In the genomic region with DNA sequence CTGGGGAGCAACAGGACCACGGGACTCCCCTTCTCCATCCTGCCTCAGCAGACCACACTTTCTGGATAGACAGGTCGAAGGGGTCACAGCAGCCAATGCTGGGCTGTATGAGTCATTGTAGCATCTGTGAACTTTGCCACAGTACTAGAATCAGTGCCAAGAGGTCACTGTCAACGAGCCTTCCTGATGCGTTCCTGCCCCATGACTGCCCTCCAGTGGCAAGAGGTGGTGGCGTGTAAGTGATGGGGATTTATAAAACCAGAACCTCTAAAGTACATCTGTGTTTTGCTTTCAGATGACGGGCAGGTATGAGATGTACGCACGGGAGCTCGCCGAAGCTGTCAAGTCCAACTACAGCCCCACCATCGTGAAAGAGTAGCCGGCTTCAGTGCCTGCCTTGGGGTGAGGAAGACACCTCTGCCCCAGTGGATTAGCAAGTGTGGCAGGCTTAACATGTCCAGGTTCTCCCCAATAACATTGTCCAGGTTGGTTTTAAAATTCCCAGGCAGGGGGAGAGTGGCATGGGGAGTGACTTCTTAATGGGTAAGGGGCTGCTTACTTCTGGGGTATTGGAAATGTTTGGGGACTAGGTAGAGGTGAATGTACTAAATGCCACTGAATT, we compare ENCODE assay signal across 8 cellular contexts. TPM values are rescaled to one million over a fixed set of nuclear protein-coding genes. Genes with fewer than 3 reads are reported as not detected.
A peak's percentile ranks its signal among the peaks of the same experiment; 100 is the strongest.
DNase-seq lines count a peak whose midpoint lies in the region; ATAC-seq, FAIRE-seq and TF ChIP-seq lines count a peak whose summit lies in the region.

No MANE protein-coding gene starts in this region.

- no peak overlapping the region for H3K4me3 ChIP-seq in pancreas

- peak; percentile 90 for TF ChIP-seq RAD21 in Ishikawa (IDR thresholded peaks at IDR 0.05; ENCODE audit: low read depth)

- H3K9me3 Mint-ChIP-seq in CD4-positive, alpha-beta T cell = no peaks in the 10 kb centered on the region
- H3K9me3 Mint-ChIP-seq in activated T-helper 17 cell treated with anti-CD3 and anti-CD28 coated beads, Interleukin-2, amount 50 U/mL, for 72 hours = no peaks in the 10 kb centered on the region
- no peaks in the 10 kb centered on the region for H3K9me3 Mint-ChIP-seq in type B pancreatic cell

- 6 to 8% methylated on average over 12 of the region's 12 CpGs for WGBS in pancreas, 2 donors

- TF ChIP-seq CTCF in CD4-positive, alpha-beta T cell (IDR thresholded peaks at IDR 0.05) = peak; percentile 70
- TF ChIP-seq CTCF in RWPE1 (conservative IDR thresholded peaks at IDR 0.05; ENCODE audit: low read depth) = peak; percentile 86
- peak; percentile 47 to 77 (median 74) for TF ChIP-seq CTCF in pancreas (IDR thresholded peaks at IDR 0.05)
- peak; percentile 90 for TF ChIP-seq CTCF in type B pancreatic cell (conservative IDR thresholded peaks at IDR 0.05)

- peak; percentile 60 to 76 (median 69) for DNase-seq in CD4-positive, alpha-beta T cell
- peak; percentile 60 for DNase-seq in RWPE1 (ENCODE audit: low spot score)
- DNase-seq in foreskin melanocyte = peak; percentile 42
- DNase-seq in pancreas = peak in 5 of 6 donors; percentile 70 to 82 (median 81)
- no peak for DNase-seq in type B pancreatic cell (ENCODE audit: extremely low spot score, unreplicated experiment)

- ATAC-seq in CD4-positive, alpha-beta T cell (ENCODE audit: poor library complexity) = peak; percentile 98
- ATAC-seq in GM19452 (IDR thresholded peaks at IDR 0.05; ENCODE audit: unreplicated experiment) = peak; percentile 89
- peak; percentile 93 for ATAC-seq in activated T-helper 17 cell treated with anti-CD3 and anti-CD28 coated beads, Interleukin-2, amount 50 U/mL, for 72 hours (replicated peaks)
- ATAC-seq in pancreas = peak; percentile 70 to 86 (median 82)

- H3K4me1 Mint-ChIP-seq in CD4-positive, alpha-beta T cell (ENCODE audit: low read depth) = peaks cover 6% of the 10 kb centered on the region
- H3K4me1 Mint-ChIP-seq in activated T-helper 17 cell treated with anti-CD3 and anti-CD28 coated beads, Interleukin-2, amount 50 U/mL, for 72 hours = peaks cover 4% of the 10 kb centered on the region
- peaks cover 10% of the 10 kb centered on the region for H3K4me1 Mint-ChIP-seq in type B pancreatic cell (ENCODE audit: unreplicated experiment)

- peaks cover 0 to 10% (median 5%) of the 10 kb centered on the region in 3 donors for H3K4me1 ChIP-seq in pancreas

- no peak for TF ChIP-seq EP300 in Ishikawa (IDR thresholded peaks at IDR 0.05; ENCODE audit: borderline replicate concordance)

- no peaks in the 10 kb centered on the region for H3K36me3 ChIP-seq in pancreas

- CTCF ChIA-PET in CD4-positive, alpha-beta T cell (lab: Charles Lee) = interaction anchor here (1.2 kb wide), 1 partner anchor 99 kb away, joined by 3 read pairs; no protein-coding TSS in a partner anchor
- CTCF ChIA-PET in RWPE1 (lab: Yijun Ruan, JAX) = interaction anchor here (0.6 to 0.7 kb wide), 2 partner anchors 147 to 494 kb away, joined by 3 read pairs; no protein-coding TSS in a partner anchor

- no peak for FAIRE-seq in pancreas (lab: Jason Lieb, UNC)

- H3K4me3 Mint-ChIP-seq in CD4-positive, alpha-beta T cell = no peak overlapping the region
- H3K4me3 Mint-ChIP-seq in activated T-helper 17 cell treated with anti-CD3 and anti-CD28 coated beads, Interleukin-2, amount 50 U/mL, for 72 hours = no peak overlapping the region
- no peak overlapping the region for H3K4me3 Mint-ChIP-seq in type B pancreatic cell

- H3K36me3 Mint-ChIP-seq in CD4-positive, alpha-beta T cell (ENCODE audit: low read depth) = no peaks in the 10 kb centered on the region
- no peaks in the 10 kb centered on the region for H3K36me3 Mint-ChIP-seq in activated T-helper 17 cell treated with anti-CD3 and anti-CD28 coated beads, Interleukin-2, amount 50 U/mL, for 72 hours (ENCODE audit: low read depth)
- H3K36me3 Mint-ChIP-seq in type B pancreatic cell = no peaks in the 10 kb centered on the region

- no peaks in the 10 kb centered on the region for H3K27me3 Mint-ChIP-seq in CD4-positive, alpha-beta T cell
- H3K27me3 Mint-ChIP-seq in activated T-helper 17 cell treated with anti-CD3 and anti-CD28 coated beads, Interleukin-2, amount 50 U/mL, for 72 hours = no peaks in the 10 kb centered on the region
- peaks cover 5% of the 10 kb centered on the region for H3K27me3 Mint-ChIP-seq in type B pancreatic cell

- no peak overlapping the region for H3K27ac ChIP-seq in CD4-positive, alpha-beta T cell (ENCODE audit: low read depth, low read length)
- H3K27ac ChIP-seq in RWPE1 = no peak overlapping the region
- H3K27ac ChIP-seq in pancreas = no peak overlapping the region

- intact Hi-C loops in CD4-positive, alpha-beta T cell (cut with DNase I, micrococcal nuclease) = loop anchor here (1.0 to 10.0 kb wide), 4 partner anchors 104 to 331 kb away; no protein-coding TSS in a partner anchor
- intact Hi-C loops in pancreas (cut with DNase I) = loop anchor here in 1 of 3 donors (5.0 kb wide), 1 partner anchor 103 kb away; no protein-coding TSS in a partner anchor

- no peak overlapping the region for H3K27ac Mint-ChIP-seq in CD4-positive, alpha-beta T cell
- H3K27ac Mint-ChIP-seq in activated T-helper 17 cell treated with anti-CD3 and anti-CD28 coated beads, Interleukin-2, amount 50 U/mL, for 72 hours = peak overlapping the region; percentile 24
- H3K27ac Mint-ChIP-seq in type B pancreatic cell = no peak overlapping the region

- H3K9me3 ChIP-seq in CD4-positive, alpha-beta T cell (ENCODE audit: control insufficient read depth, low read length) = no peaks in the 10 kb centered on the region
- H3K9me3 ChIP-seq in pancreas = no peaks in the 10 kb centered on the region

- no peaks in the 10 kb centered on the region for H3K27me3 ChIP-seq in CD4-positive, alpha-beta T cell (ENCODE audit: control insufficient read depth, insufficient read depth, low read length)
- H3K27me3 ChIP-seq in pancreas = no peaks in the 10 kb centered on the region

- POLR2A ChIA-PET in CD4-positive, alpha-beta T cell (lab: Charles Lee) = no interaction called here
- POLR2A ChIA-PET in RWPE1 (lab: Yijun Ruan, JAX; ENCODE audit: low non-redundant PET) = no interaction called here

TF ChIP-seq in Ishikawa, 13 proteins besides CTCF, POLR2A, EP300 and RAD21:
- TF ChIP-seq NFIC (IDR thresholded peaks at IDR 0.05) = peak; percentile 22; the same call in 1 of the 2 replicates
- TF ChIP-seq TEAD4 (IDR thresholded peaks at IDR 0.05) = no peak

RNA-seq across cellular contexts. Expression of a gene that starts 29.4 kb away (rescaled TPM):
- 10 to 100 TPM; 60.9 to 68.3 TPM for total RNA-seq in CD4-positive, alpha-beta T cell
- 100 to 1,000 TPM in 1 of 2 donors, 10 to 100 TPM in 1; 90.4 to 158 TPM for total RNA-seq in activated T-helper 17 cell treated with anti-CD3 and anti-CD28 coated beads, Interleukin-2, amount 50 U/mL, for 72 hours
- 10 to 100 TPM; 41.0 to 55.2 (median 46.3) TPM for total RNA-seq in pancreas
- polyA plus RNA-seq in pancreas = 10 to 100 TPM; 39.9 to 41.1 TPM
- total RNA-seq in type B pancreatic cell (ENCODE audit: low replicate concordance) = 81.8 and 98.0 TPM in 2 replicates

RNA-seq across cellular contexts. Expression of a gene that starts 30.3 kb away (rescaled TPM):
- total RNA-seq in CD4-positive, alpha-beta T cell = 10 to 100 TPM; 31.0 to 31.5 TPM
- total RNA-seq in activated T-helper 17 cell treated with anti-CD3 and anti-CD28 coated beads, Interleukin-2, amount 50 U/mL, for 72 hours = 100 to 1,000 TPM in 1 of 2 donors, 10 to 100 TPM in 1; 81.1 to 128 TPM
- total RNA-seq in pancreas (10 to 100 TPM; 15.9 to 36.1 (median 27.8) TPM), type B pancreatic cell (ENCODE audit: low replicate concordance) (107 and 114 TPM in 2 replicates)
- polyA plus RNA-seq in pancreas = 10 to 100 TPM; 30.6 to 58.1 TPM

RNA-seq across cellular contexts. Expression of a gene that starts 30.4 kb away (rescaled TPM):
- 1 to 10 TPM; 2.7 to 3.7 TPM for total RNA-seq in CD4-positive, alpha-beta T cell
- 1 to 10 TPM in 1 of 2 donors, not detected in 1; 1.5 TPM for total RNA-seq in activated T-helper 17 cell treated with anti-CD3 and anti-CD28 coated beads, Interleukin-2, amount 50 U/mL, for 72 hours
- total RNA-seq in pancreas (under 1 TPM; 0.08 to 0.32 (median 0.21) TPM), type B pancreatic cell (ENCODE audit: low replicate concordance) (0.24 and 1.1 TPM in 2 replicates)
- polyA plus RNA-seq in pancreas = 1 to 10 TPM in 1 of 2 donors, under 1 TPM in 1; 0.30 to 2.3 TPM
